In the genomic region with DNA sequence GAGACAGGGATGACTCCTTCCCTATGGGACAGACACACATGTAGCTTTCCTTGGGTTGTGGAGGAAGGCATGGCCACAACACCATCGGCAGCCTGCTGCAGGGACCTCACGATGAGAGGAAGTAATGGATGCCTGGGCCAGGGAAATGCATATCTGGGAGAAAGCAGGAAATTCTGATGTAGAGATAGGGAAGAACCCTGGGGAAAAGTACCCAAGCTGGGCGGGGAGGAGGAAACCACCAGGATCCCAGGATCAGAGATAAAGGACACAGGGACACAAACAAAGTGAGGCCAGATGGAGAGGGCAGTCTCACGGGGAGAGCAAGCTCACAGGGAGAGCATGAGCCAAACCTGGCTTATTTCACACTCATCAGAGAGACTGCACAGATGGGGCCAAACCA, we compare ENCODE assay signal across 8 cellular contexts.
A peak's percentile ranks its signal among the peaks of the same experiment; 100 is the strongest.
DNase-seq lines count a peak whose midpoint lies in the region; TF ChIP-seq lines count a peak whose summit lies in the region.
"Not testable (repeated sequence)": the region's sequence is repeated elsewhere in the genome, so short reads cannot be mapped to it uniquely, and the experiment has no call there.

No MANE protein-coding gene starts in this region.

- not testable (repeated sequence) for H3F3A ChIP-seq in neural progenitor cell (ENCODE audit: low read depth)

- not testable (repeated sequence) for BruUV-seq in A673 (replicated peaks; lab: Mats Ljungman, UMichigan)

- H3K9me3 ChIP-seq in A673 (ENCODE audit: low read depth, low read length, poor library complexity, severe bottlenecking); neural progenitor cell (ENCODE audit: low read depth): not testable (repeated sequence)

- H3K27ac ChIP-seq in A673 (ENCODE audit: low read depth, low read length, poor library complexity, severe bottlenecking); neural progenitor cell: not testable (repeated sequence)
- H3K27ac ChIP-seq in epithelial cell of prostate = peak overlapping the region; percentile 27

- in situ Hi-C loops in astrocyte of the spinal cord (cut with HindIII; ENCODE audit: low sequenced_read_pairs) = not testable (repeated sequence)

- H3K4me3 ChIP-seq in A673 (ENCODE audit: low read depth, low read length, poor library complexity, severe bottlenecking); astrocyte of the spinal cord (ENCODE audit: low read depth, low read length); neural progenitor cell: not testable (repeated sequence)

- POLR2A ChIA-PET in A673 (lab: Charles Lee; ENCODE audit: low non-redundant PET) = not testable (repeated sequence)

- CTCF ChIA-PET in A673 (lab: Charles Lee) = not testable (repeated sequence)

- H3K4me1 ChIP-seq in A673 (ENCODE audit: insufficient read depth, low read length, poor library complexity, severe bottlenecking); neural progenitor cell: not testable (repeated sequence)

- not testable (repeated sequence) for H3K36me3 Mint-ChIP-seq in T-helper 1 cell treated with Interleukin-12 subunit alpha and Interleukin-12 subunit beta and Interleukin-4 antibody, amounts not matched to agents 30 μg/mL and 1 μg/mL, for 36 hours (ENCODE audit: low read depth); activated T-cell treated with anti-CD3 and anti-CD28 coated beads, Interleukin-2, amount 50 U/mL, for 24 hours (ENCODE audit: low read depth); neural progenitor cell

- DNase-seq in A673 (ENCODE audit: low spot score) (peak; percentile 27), Daoy (ENCODE audit: low read depth) (peak; percentile 5), NCI-H69 (lab: John Stamatoyannopoulos, UW) (peak; percentile 57), astrocyte of the spinal cord (ENCODE audit: low read depth, low spot score) (peak; percentile 2)
- DNase-seq in activated T-cell treated with anti-CD3 and anti-CD28 coated beads, Interleukin-2, amount 50 U/mL, for 24 hours; epithelial cell of prostate (ENCODE audit: low read depth, low spot score); neural progenitor cell (ENCODE audit: low spot score): not testable (repeated sequence)

- H3K27ac Mint-ChIP-seq in T-helper 1 cell treated with Interleukin-12 subunit alpha and Interleukin-12 subunit beta and Interleukin-4 antibody, amounts not matched to agents 30 μg/mL and 1 μg/mL, for 36 hours = peak overlapping the region; percentile 16
- peak overlapping the region; percentile 39 for H3K27ac Mint-ChIP-seq in activated T-cell treated with anti-CD3 and anti-CD28 coated beads, Interleukin-2, amount 50 U/mL, for 24 hours
- H3K27ac Mint-ChIP-seq in neural progenitor cell = peak overlapping the region; percentile 62

- H3K4me3 Mint-ChIP-seq in T-helper 1 cell treated with Interleukin-12 subunit alpha and Interleukin-12 subunit beta and Interleukin-4 antibody, amounts not matched to agents 30 μg/mL and 1 μg/mL, for 36 hours = peak overlapping the region; percentile 28
- not testable (repeated sequence) for H3K4me3 Mint-ChIP-seq in activated T-cell treated with anti-CD3 and anti-CD28 coated beads, Interleukin-2, amount 50 U/mL, for 24 hours; neural progenitor cell

- H3K9me3 Mint-ChIP-seq in T-helper 1 cell treated with Interleukin-12 subunit alpha and Interleukin-12 subunit beta and Interleukin-4 antibody, amounts not matched to agents 30 μg/mL and 1 μg/mL, for 36 hours; activated T-cell treated with anti-CD3 and anti-CD28 coated beads, Interleukin-2, amount 50 U/mL, for 24 hours: not testable (repeated sequence)
- H3K9me3 Mint-ChIP-seq in neural progenitor cell = peaks cover 12% of the 10 kb centered on the region

- intact Hi-C loops in A673 (cut with micrococcal nuclease; ENCODE audit: unreplicated experiment) = not testable (repeated sequence)

- not testable (repeated sequence) for H4K20me1 ChIP-seq in neural progenitor cell (ENCODE audit: low read depth)

- H3K79me2 ChIP-seq in neural progenitor cell (ENCODE audit: low read depth) = not testable (repeated sequence)

- TF ChIP-seq CTCF in A673 (conservative IDR thresholded peaks at IDR 0.05; ENCODE audit: low read depth, low read length); astrocyte of the spinal cord (IDR thresholded peaks at IDR 0.05; ENCODE audit: low read depth, low read length); neural progenitor cell (IDR thresholded peaks at IDR 0.05): not testable (repeated sequence)

- H3K27me3 ChIP-seq in A673 (replicated peaks; ENCODE audit: insufficient read depth, low read depth, low read length, poor library complexity); neural progenitor cell: not testable (repeated sequence)

- H3K36me3 ChIP-seq in A673 (ENCODE audit: insufficient read depth, low read length, poor library complexity, severe bottlenecking); neural progenitor cell: not testable (repeated sequence)

- not testable (repeated sequence) for H3K4me2 ChIP-seq in neural progenitor cell

- not testable (repeated sequence) for H3K9ac ChIP-seq in neural progenitor cell

- not testable (repeated sequence) for H2AFZ ChIP-seq in neural progenitor cell (replicated peaks)

- not testable (repeated sequence) for H3K27me3 Mint-ChIP-seq in T-helper 1 cell treated with Interleukin-12 subunit alpha and Interleukin-12 subunit beta and Interleukin-4 antibody, amounts not matched to agents 30 μg/mL and 1 μg/mL, for 36 hours (ENCODE audit: low read depth); activated T-cell treated with anti-CD3 and anti-CD28 coated beads, Interleukin-2, amount 50 U/mL, for 24 hours; neural progenitor cell (ENCODE audit: insufficient read depth, low read depth)

- H3K4me1 Mint-ChIP-seq in T-helper 1 cell treated with Interleukin-12 subunit alpha and Interleukin-12 subunit beta and Interleukin-4 antibody, amounts not matched to agents 30 μg/mL and 1 μg/mL, for 36 hours (ENCODE audit: low read depth); activated T-cell treated with anti-CD3 and anti-CD28 coated beads, Interleukin-2, amount 50 U/mL, for 24 hours (ENCODE audit: low read depth); neural progenitor cell: not testable (repeated sequence)
